Comparison of ENCODE assay signal across 9 cellular contexts in genomic region chr3:134904333-134904771, GRCh38.
DNase-seq lines count a peak whose midpoint lies in the region; ATAC-seq lines count a peak whose summit lies in the region.
"Had no signal": no experiment of that assay in that cellular context is flagged by ENCODE, and none has a peak within 500 bp of the region (broad histone marks: within the 10 kb centered on the region; RNA-seq: fewer than 3 reads in every experiment).

No MANE protein-coding gene starts in this region.

- no peak overlapping the region for H3K4me3 Mint-ChIP-seq in memory B cell

- 71 to 78% methylated on average over 5 of the region's 5 CpGs for WGBS in aorta, 2 donors

- H3K4me1 ChIP-seq in aorta (ENCODE audit: control insufficient read depth in 1 of 2, insufficient read depth in 2 of 2, low read length in 2 of 2): no peaks in the 10 kb centered on the region

- no peak overlapping the region for H3K27ac ChIP-seq in aorta (ENCODE audit: low read depth in 1 of 2, low read length in 2 of 2)

- no peaks in the 10 kb centered on the region for H3K9me3 ChIP-seq in aorta (ENCODE audit: control insufficient read depth, low read length)

- peaks cover 9% of the 10 kb centered on the region for H3K27me3 Mint-ChIP-seq in memory B cell

- ATAC-seq in GM18508 (IDR thresholded peaks at IDR 0.05; ENCODE audit: insufficient read depth, unreplicated experiment): peak; percentile 83
- ATAC-seq in GM21381 (IDR thresholded peaks at IDR 0.05; ENCODE audit: unreplicated experiment): peak; percentile 94
- peak; percentile 84 for ATAC-seq in HG03378 (IDR thresholded peaks at IDR 0.05; ENCODE audit: unreplicated experiment)
- ATAC-seq in memory B cell (ENCODE audit: low read depth): peak; percentile 29
- ATAC-seq in aorta (ENCODE audit: low FRiP score): no peak
- ATAC-seq in esophagus mucosa: no peak

- H3K27me3 ChIP-seq in aorta (ENCODE audit: control insufficient read depth in 1 of 2, insufficient read depth in 2 of 2, low read length in 1 of 2): no peaks in the 10 kb centered on the region

- DNase-seq in memory B cell (ENCODE audit: low spot score in 2 of 2) (no peak), aorta (no peak), posterior cingulate gyrus (no peak), HuH-7.5 (ENCODE audit: low spot score) (no peak)
- DNase-seq: amniotic stem cell had no signal

- H3K36me3 ChIP-seq in aorta (ENCODE audit: control insufficient read depth in 1 of 2, insufficient read depth in 2 of 2, low read length in 1 of 2): no peaks in the 10 kb centered on the region

- H3K27ac Mint-ChIP-seq in memory B cell: peak overlapping the region; percentile 53

- intact Hi-C loops in aorta (cut with DNase I) (no loop called here), posterior cingulate gyrus (cut with DNase I) (no loop called here)

- peaks cover 12% of the 10 kb centered on the region for H3K4me1 Mint-ChIP-seq in memory B cell

- no peak overlapping the region for H3K4me3 ChIP-seq in aorta (ENCODE audit: low read length in 2 of 2)

- no peaks in the 10 kb centered on the region for H3K9me3 Mint-ChIP-seq in memory B cell

- no peaks in the 10 kb centered on the region for H3K36me3 Mint-ChIP-seq in memory B cell

Comparison
In these comparisons a context has a peak if more than half of its experiments do, and no peak if none do; other contexts are left out.
1. ATAC-seq: peak in GM18508 (single experiment), GM21381 (single experiment), HG03378 (single experiment) and memory B cell (single experiment); none in aorta (single experiment) and esophagus mucosa (single experiment).